Comparison of ENCODE assay signal across 10 cellular contexts in genomic region chr9:128102861-128103588, GRCh38. TPM values are rescaled to one million over a fixed set of nuclear protein-coding genes. Genes with fewer than 3 reads are reported as not detected.
DNase-seq lines count a peak whose midpoint lies in the region.
"Had no signal": no experiment of that assay in that cellular context is flagged by ENCODE, and none has a peak within 500 bp of the region (broad histone marks: within the 10 kb centered on the region; RNA-seq: fewer than 3 reads in every experiment).

No MANE protein-coding gene starts in this region.

- H3K4me3 ChIP-seq in HAP-1 = no peak overlapping the region

- H3K36me3 Mint-ChIP-seq in activated T-cell treated with anti-CD3 and anti-CD28 coated beads, Interleukin-2, amount 50 U/mL, for 24 hours (ENCODE audit: low read depth) = peaks cover 78% of the 10 kb centered on the region
- H3K36me3 Mint-ChIP-seq in activated CD4-positive, alpha-beta memory T cell treated with anti-CD3 and anti-CD28 coated beads for 36 hours = peaks cover 38% of the 10 kb centered on the region

- in situ Hi-C loops in HAP-1 (cut with MboI; ENCODE audit: low sequenced_read_pairs) = no loop called here

- DNase-seq in activated T-cell treated with anti-CD3 and anti-CD28 coated beads, Interleukin-2, amount 50 U/mL, for 24 hours = no peak
- no peak for DNase-seq in activated T-cell treated with anti-CD3 and anti-CD28 coated beads, Interleukin-2, amount 50 U/mL, for 1 hour
- no peak for DNase-seq in activated CD4-positive, alpha-beta memory T cell treated with anti-CD3 and anti-CD28 coated beads for 36 hours
- DNase-seq in left kidney (ENCODE audit: low read depth, low spot score) (peak; percentile 84), activated gamma-delta T cell treated with Interleukin-2 at 50 U/mL for 16 hours (no peak), HAP-1 (ENCODE audit: low spot score in 2 of 2) (no peak), glomerular visceral epithelial cell (ENCODE audit: extremely low spot score) (no peak)
- DNase-seq: immature natural killer cell had no signal

- CTCF ChIA-PET in activated CD4-positive, alpha-beta memory T cell treated with anti-CD3 and anti-CD28 coated beads for 36 hours (lab: Charles Lee) = interaction anchor here (0.6 to 2.5 kb wide), 7 partner anchors 9 to 159 kb away, joined by 3 to 11 read pairs (median 3); no protein-coding TSS in a partner anchor

- peaks cover 6% of the 10 kb centered on the region for H3K4me1 ChIP-seq in HAP-1

- peaks cover 54% of the 10 kb centered on the region for H3K4me1 Mint-ChIP-seq in activated T-cell treated with anti-CD3 and anti-CD28 coated beads, Interleukin-2, amount 50 U/mL, for 24 hours (ENCODE audit: low read depth)
- H3K4me1 Mint-ChIP-seq in activated CD4-positive, alpha-beta memory T cell treated with anti-CD3 and anti-CD28 coated beads for 36 hours (ENCODE audit: low read depth) = peaks cover 41% of the 10 kb centered on the region

- no peaks in the 10 kb centered on the region for H3K9me3 Mint-ChIP-seq in activated T-cell treated with anti-CD3 and anti-CD28 coated beads, Interleukin-2, amount 50 U/mL, for 24 hours
- no peaks in the 10 kb centered on the region for H3K9me3 Mint-ChIP-seq in activated CD4-positive, alpha-beta memory T cell treated with anti-CD3 and anti-CD28 coated beads for 36 hours
- H3K9me3 Mint-ChIP-seq: dendritic cell treated with granulocyte-macrophage colony-stimulating factor and Interleukin-4, amounts not matched to agents 40 ng/mL and 50 ng/mL, for 4 days; immature natural killer cell had no signal

- H3K27ac ChIP-seq in temporal lobe (ENCODE audit: low read depth, low read length) = peak overlapping the region; percentile 14

- H3K27me3 ChIP-seq in HAP-1 (ENCODE audit: low read depth) = no peaks in the 10 kb centered on the region

- intact Hi-C loops in activated CD4-positive, alpha-beta memory T cell treated with anti-CD3 and anti-CD28 coated beads for 36 hours (cut with micrococcal nuclease) = no loop called here

- no peaks in the 10 kb centered on the region for H3K9me3 ChIP-seq in HAP-1

- no peak overlapping the region for H3K4me3 Mint-ChIP-seq in activated T-cell treated with anti-CD3 and anti-CD28 coated beads, Interleukin-2, amount 50 U/mL, for 24 hours
- H3K4me3 Mint-ChIP-seq in activated CD4-positive, alpha-beta memory T cell treated with anti-CD3 and anti-CD28 coated beads for 36 hours = no peak overlapping the region
- H3K4me3 Mint-ChIP-seq: dendritic cell treated with granulocyte-macrophage colony-stimulating factor and Interleukin-4, amounts not matched to agents 40 ng/mL and 50 ng/mL, for 4 days; immature natural killer cell had no signal

- H3K27me3 Mint-ChIP-seq in activated T-cell treated with anti-CD3 and anti-CD28 coated beads, Interleukin-2, amount 50 U/mL, for 24 hours = no peaks in the 10 kb centered on the region
- no peaks in the 10 kb centered on the region for H3K27me3 Mint-ChIP-seq in activated CD4-positive, alpha-beta memory T cell treated with anti-CD3 and anti-CD28 coated beads for 36 hours
- H3K27me3 Mint-ChIP-seq: dendritic cell treated with granulocyte-macrophage colony-stimulating factor and Interleukin-4, amounts not matched to agents 40 ng/mL and 50 ng/mL, for 4 days had no signal

- POLR2A ChIA-PET in activated CD4-positive, alpha-beta memory T cell treated with anti-CD3 and anti-CD28 coated beads for 36 hours (lab: Charles Lee) = interaction anchor here (0.5 kb wide), 1 partner anchor 61 kb away, joined by 3 read pairs; no protein-coding TSS in a partner anchor

- peaks cover 65% of the 10 kb centered on the region for H3K36me3 ChIP-seq in HAP-1 (replicated peaks)

- H3K27ac Mint-ChIP-seq in activated T-cell treated with anti-CD3 and anti-CD28 coated beads, Interleukin-2, amount 50 U/mL, for 24 hours = peak overlapping the region; percentile 81
- H3K27ac Mint-ChIP-seq in activated CD4-positive, alpha-beta memory T cell treated with anti-CD3 and anti-CD28 coated beads for 36 hours = peak overlapping the region; percentile 38

RNA-seq across cellular contexts. Expression of gene PTGES2, which starts 24.5 kb away (rescaled TPM):
- total RNA-seq in activated CD4-positive, alpha-beta memory T cell treated with anti-CD3 and anti-CD28 coated beads for 36 hours = 10 to 100 TPM; 43.4 to 43.6 TPM
- 40.1 TPM for total RNA-seq in temporal lobe

RNA-seq across cellular contexts. Expression of gene SLC25A25, which starts 35.0 kb away (rescaled TPM):
- 10 to 100 TPM; 17.1 to 17.3 TPM for total RNA-seq in activated CD4-positive, alpha-beta memory T cell treated with anti-CD3 and anti-CD28 coated beads for 36 hours
- total RNA-seq in temporal lobe = 26.6 TPM

RNA-seq across cellular contexts. Expression of gene NAIF1, which starts 35.9 kb away (rescaled TPM):
- 10 to 100 TPM; 10.2 to 14.5 TPM for total RNA-seq in activated CD4-positive, alpha-beta memory T cell treated with anti-CD3 and anti-CD28 coated beads for 36 hours
- 5.2 TPM for total RNA-seq in temporal lobe

RNA-seq across cellular contexts. Expression of gene LCN2, which starts 46.2 kb away (rescaled TPM):
- total RNA-seq in activated CD4-positive, alpha-beta memory T cell treated with anti-CD3 and anti-CD28 coated beads for 36 hours = not detected
- 0.25 TPM for total RNA-seq in temporal lobe

RNA-seq across cellular contexts. Expression of gene BBLN, which starts 57.0 kb away (rescaled TPM):
- 10 to 100 TPM; 86.9 to 90.1 TPM for total RNA-seq in activated CD4-positive, alpha-beta memory T cell treated with anti-CD3 and anti-CD28 coated beads for 36 hours
- total RNA-seq in temporal lobe = 44.7 TPM
